In the genomic region with DNA sequence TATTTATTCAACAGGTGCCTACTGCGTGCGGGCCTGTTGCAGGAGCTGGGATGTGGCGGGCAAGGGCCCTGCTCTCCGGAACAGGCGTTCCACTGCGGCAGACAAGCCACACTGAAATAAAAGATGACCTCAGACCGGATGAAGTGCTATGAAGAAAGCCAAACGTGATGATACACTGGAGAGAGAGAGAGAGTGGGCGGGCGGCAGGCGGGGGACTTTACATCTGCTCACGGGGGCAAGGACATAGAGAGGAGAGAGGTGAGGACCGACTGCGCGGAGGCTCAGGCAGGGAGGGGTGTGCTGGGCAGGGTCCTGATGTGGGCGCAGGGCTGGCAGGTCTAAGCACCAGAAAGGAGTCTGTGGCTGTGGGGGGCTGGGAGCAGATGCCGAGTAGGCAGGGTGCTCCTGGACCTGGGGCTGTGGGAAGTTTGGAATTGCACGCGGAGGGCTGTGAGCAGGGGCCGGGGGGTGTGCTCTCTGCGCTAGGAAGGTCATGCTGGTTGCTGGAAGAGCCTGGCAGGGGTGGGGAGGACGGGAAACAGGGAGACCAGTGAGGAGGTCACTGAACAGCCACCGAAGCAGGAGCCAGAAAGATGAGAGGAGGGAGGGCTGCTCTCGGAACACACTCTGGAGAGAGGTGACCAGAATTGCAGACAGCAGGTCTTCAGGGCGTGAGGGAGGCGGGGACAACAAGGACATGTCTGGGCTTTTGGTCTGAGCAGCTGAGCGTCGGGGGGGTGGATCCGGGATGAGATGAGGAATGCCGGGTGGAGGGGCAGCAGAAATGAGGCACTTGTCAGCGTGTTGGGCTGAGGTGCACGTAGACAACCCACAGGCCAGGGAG, we compare ENCODE assay signal across 1 cellular context.
A peak's percentile ranks its signal among the peaks of the same experiment; 100 is the strongest.
TF ChIP-seq lines count a peak whose summit lies in the region.

No MANE protein-coding gene starts in this region.

TF ChIP-seq in endothelial cell of umbilical vein, 7 proteins besides CTCF, POLR2A, EP300 and RAD21 (continued from another document):
- TF ChIP-seq JUN (IDR thresholded peaks at IDR 0.05; ENCODE audit: borderline replicate concordance, insufficient read depth, insufficient read length, low read depth), result peak; percentile 23
